In the genomic region with DNA sequence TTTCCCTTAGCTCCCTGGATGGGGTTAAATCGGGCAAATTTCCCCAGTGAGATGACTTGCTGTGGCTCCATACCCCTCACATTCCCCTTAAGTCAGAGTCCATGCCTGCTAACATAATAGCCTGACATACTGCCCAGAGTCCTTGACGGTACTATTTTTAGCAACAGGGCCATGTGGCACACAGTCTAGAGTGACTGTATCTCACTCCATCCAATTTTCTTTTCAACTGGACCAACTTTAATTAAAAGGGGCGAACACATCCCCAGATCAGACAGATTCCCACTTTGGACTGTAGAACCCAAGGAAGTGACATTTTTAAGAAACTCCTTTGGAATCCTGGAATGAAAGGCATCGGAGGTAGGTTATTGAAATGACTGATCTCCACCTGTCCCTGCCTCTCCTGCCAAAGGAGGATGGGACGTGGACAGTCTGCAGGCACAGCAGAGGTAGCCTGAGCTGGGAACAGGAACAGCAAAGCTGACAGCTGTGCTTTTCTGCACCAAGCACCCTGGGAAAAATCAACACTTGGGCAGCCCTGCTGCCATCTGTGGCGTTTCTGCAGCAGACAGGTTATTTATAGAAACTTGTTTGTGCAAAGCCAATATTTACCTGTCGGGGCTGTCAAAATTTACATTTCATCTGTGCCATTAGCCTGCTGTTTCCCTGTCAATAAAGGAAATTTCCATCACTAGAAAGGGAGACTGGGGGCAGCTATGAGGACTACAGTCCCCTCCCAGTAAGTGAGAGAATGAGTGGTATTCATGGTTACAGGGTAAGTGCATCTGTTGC, we compare ENCODE assay signal across 12 cellular contexts.
DNase-seq lines count a peak whose midpoint lies in the region; ATAC-seq and TF ChIP-seq lines count a peak whose summit lies in the region.
"Had no signal": no experiment of that assay in that cellular context is flagged by ENCODE, and none has a peak within 500 bp of the region (broad histone marks: within the 10 kb centered on the region; RNA-seq: fewer than 3 reads in every experiment).

No MANE protein-coding gene starts in this region.

- ATAC-seq in heart left ventricle = peak; percentile 90 to 98 (median 97)
- no peak for ATAC-seq in stimulated activated effector memory CD8-positive, alpha-beta T cell treated with anti-CD3 and anti-CD28 coated beads, Interleukin-12 subunit alpha, Interleukin-12 subunit beta, amount 100 ng/mL, for 72 hours
- ATAC-seq: activated T-cell treated with anti-CD3 and anti-CD28 coated beads, Interleukin-2, amount 50 U/mL, for 4 hours had no signal

- intact Hi-C loops in MCF 10A (cut with micrococcal nuclease) (no loop called here), heart left ventricle (cut with DNase I) (no loop called here)

- H3K9me3 ChIP-seq in heart left ventricle = peaks cover 0 to 29% (median 5%) of the 10 kb centered on the region in 12 donors

- H3K27me3 ChIP-seq in heart left ventricle = no peaks in the 10 kb centered on the region
- H3K27me3 ChIP-seq: sigmoid colon had no signal

- TF ChIP-seq POLR2A in heart left ventricle (IDR thresholded peaks at IDR 0.05) = no peak

- H3K27me3 Mint-ChIP-seq in MCF 10A (ENCODE audit: insufficient read depth, unreplicated experiment) = no peaks in the 10 kb centered on the region
- H3K27me3 Mint-ChIP-seq: IgD-negative memory B cell had no signal

- no peaks in the 10 kb centered on the region for H3K36me3 ChIP-seq in heart left ventricle
- H3K36me3 ChIP-seq: sigmoid colon had no signal

- peak; percentile 35 to 90 for DNase-seq in T47D (ENCODE audit: low read depth in 1 of 2, low spot score in 1 of 2)
- no peak for DNase-seq in MCF 10A (ENCODE audit: unreplicated experiment)
- peak; percentile 94 for DNase-seq in NCI-H526 treated with DMSO at 0.1 percent for 48 hours (lab: John Stamatoyannopoulos, UW)
- peak in 1 of 5 donors; percentile 26 for DNase-seq in heart left ventricle
- no peak for DNase-seq in stimulated activated effector memory CD8-positive, alpha-beta T cell treated with anti-CD3 and anti-CD28 coated beads, Interleukin-12 subunit alpha, Interleukin-12 subunit beta, amount 100 ng/mL, for 72 hours (ENCODE audit: low spot score in 2 of 2)
- DNase-seq in NOMO-1 (lab: John Stamatoyannopoulos, UW; ENCODE audit: unreplicated experiment in 2 of 2) = no peak
- DNase-seq in GM10266 (ENCODE audit: extremely low spot score) = no peak
- DNase-seq: activated T-cell treated with anti-CD3 and anti-CD28 coated beads, Interleukin-2, amount 50 U/mL, for 4 hours; sigmoid colon had no signal

- H3K9me3 Mint-ChIP-seq in MCF 10A (ENCODE audit: unreplicated experiment) = peaks cover 18% of the 10 kb centered on the region
- peaks cover 37% of the 10 kb centered on the region for H3K9me3 Mint-ChIP-seq in stimulated activated effector memory CD8-positive, alpha-beta T cell treated with anti-CD3 and anti-CD28 coated beads, Interleukin-12 subunit alpha, Interleukin-12 subunit beta, amount 100 ng/mL, for 72 hours

- POLR2A ChIA-PET in MCF 10A (lab: Yijun Ruan, JAX) = interaction anchor here (1.2 kb wide), 1 partner anchor 38 kb away, joined by 3 read pairs; no protein-coding TSS in a partner anchor

- H3K36me3 Mint-ChIP-seq in MCF 10A (ENCODE audit: insufficient read depth, unreplicated experiment) = no peaks in the 10 kb centered on the region
- peaks cover 6% of the 10 kb centered on the region for H3K36me3 Mint-ChIP-seq in stimulated activated effector memory CD8-positive, alpha-beta T cell treated with anti-CD3 and anti-CD28 coated beads, Interleukin-12 subunit alpha, Interleukin-12 subunit beta, amount 100 ng/mL, for 72 hours

- no peak overlapping the region for H3K27ac Mint-ChIP-seq in MCF 10A (ENCODE audit: low read depth, unreplicated experiment)
- no peak overlapping the region for H3K27ac Mint-ChIP-seq in stimulated activated effector memory CD8-positive, alpha-beta T cell treated with anti-CD3 and anti-CD28 coated beads, Interleukin-12 subunit alpha, Interleukin-12 subunit beta, amount 100 ng/mL, for 72 hours

- H3K4me3 Mint-ChIP-seq in MCF 10A (ENCODE audit: unreplicated experiment) = no peak overlapping the region
- H3K4me3 Mint-ChIP-seq in stimulated activated effector memory CD8-positive, alpha-beta T cell treated with anti-CD3 and anti-CD28 coated beads, Interleukin-12 subunit alpha, Interleukin-12 subunit beta, amount 100 ng/mL, for 72 hours = no peak overlapping the region
- H3K4me3 Mint-ChIP-seq: activated T-cell treated with anti-CD3 and anti-CD28 coated beads, Interleukin-2, amount 50 U/mL, for 4 hours had no signal

- in situ Hi-C loops in T47D (cut with HindIII; ENCODE audit: low pct_unique_long_range_greater_than_20kb, low sequenced_read_pairs) = no loop called here

- peaks cover 0 to 32% (median 10%) of the 10 kb centered on the region in 12 donors for H3K4me1 ChIP-seq in heart left ventricle

- TF ChIP-seq CTCF in MCF 10A (IDR thresholded peaks at IDR 0.05; ENCODE audit: unreplicated experiment) (no peak), heart left ventricle (IDR thresholded peaks at IDR 0.05) (no peak), GM10266 (IDR thresholded peaks at IDR 0.05; ENCODE audit: control insufficient read depth, insufficient read depth, low read depth, missing control alignments) (no peak)

- H3K4me1 Mint-ChIP-seq in MCF 10A (ENCODE audit: insufficient read depth, unreplicated experiment) = peaks cover 9% of the 10 kb centered on the region
- H3K4me1 Mint-ChIP-seq in stimulated activated effector memory CD8-positive, alpha-beta T cell treated with anti-CD3 and anti-CD28 coated beads, Interleukin-12 subunit alpha, Interleukin-12 subunit beta, amount 100 ng/mL, for 72 hours = peaks cover 13% of the 10 kb centered on the region

- BruUV-seq in MCF 10A (replicated peaks; lab: Mats Ljungman, UMichigan) = no TSS peak

- peak overlapping the region in 1 of 12 donors; percentile 3 for H3K4me3 ChIP-seq in heart left ventricle
- H3K4me3 ChIP-seq: lung, sigmoid colon had no signal

- 45 to 63% (median 50%) methylated on average over 7 of the region's 7 CpGs for WGBS in heart left ventricle, 4 donors

- CTCF ChIA-PET in MCF 10A (lab: Yijun Ruan, JAX) = interaction anchor here (1.2 kb wide), 1 partner anchor 458 kb away, joined by 3 read pairs; no protein-coding TSS in a partner anchor

- H3K27ac ChIP-seq in heart left ventricle = peak overlapping the region in 5 of 12 donors; percentile 31 to 67 (median 39)
- peak overlapping the region; percentile 5 for H3K27ac ChIP-seq in temporal lobe (ENCODE audit: low read depth, low read length)
- H3K27ac ChIP-seq: sigmoid colon had no signal

Comparison
In these comparisons a context has a peak if more than half of its experiments do, and no peak if none do; other contexts are left out.
1. DNase-seq: peak in T47D (2 of 2) and NCI-H526 treated with DMSO at 0.1 percent for 48 hours (single experiment); none in MCF 10A (single experiment), stimulated activated effector memory CD8-positive, alpha-beta T cell treated with anti-CD3 and anti-CD28 coated beads, Interleukin-12 subunit alpha, Interleukin-12 subunit beta, amount 100 ng/mL, for 72 hours (0 of 2), NOMO-1 (0 of 2) and GM10266 (single experiment).